8 cellular contexts compared by ENCODE assay signal in genomic region chr1:32716312-32717126, GRCh38. TPM values are rescaled to one million over a fixed set of nuclear protein-coding genes. Genes with fewer than 3 reads are reported as not detected.
DNase-seq lines count a peak whose midpoint lies in the region; ATAC-seq and TF ChIP-seq lines count a peak whose summit lies in the region.

No MANE protein-coding gene starts in this region.

- no peak for TF ChIP-seq CTCF in HCT116 (IDR thresholded peaks at IDR 0.05 in 2 of 3, conservative IDR thresholded peaks at IDR 0.05 in 1 of 3; ENCODE audit: borderline replicate concordance in 1 of 3, insufficient read depth in 1 of 3, low read depth in 2 of 3, low read length in 2 of 3)
- TF ChIP-seq CTCF in dorsolateral prefrontal cortex (IDR thresholded peaks at IDR 0.05 in 54 of 56, conservative IDR thresholded peaks at IDR 0.05 in 2 of 56; ENCODE audit: low read depth in 1 of 56, partially characterized antibody in 56 of 56) = no peak

- peak; percentile 39; the same call in 1 of the 2 replicates for TF ChIP-seq RAD21 in HCT116 (IDR thresholded peaks at IDR 0.05; ENCODE audit: low read depth)

- H3K36me3 ChIP-seq in HCT116 (ENCODE audit: control insufficient read depth in 1 of 2, insufficient read depth in 2 of 2, low read length in 2 of 2) = no peaks in the 10 kb centered on the region

- peak; percentile 91 for ATAC-seq in HCT116

- H3K9me2 ChIP-seq in HCT116 (ENCODE audit: insufficient read depth) = no peaks in the 10 kb centered on the region

- no peaks in the 10 kb centered on the region for H4K20me1 ChIP-seq in HCT116 (ENCODE audit: insufficient read depth)

- no TSS peak for BruUV-seq in HCT116 (replicated peaks; lab: Mats Ljungman, UMichigan)

- peaks cover 18 to 35% of the 10 kb centered on the region in 2 experiments for H3K4me1 ChIP-seq in HCT116 (ENCODE audit: control insufficient read depth in 1 of 2, insufficient read depth in 2 of 2, low read length in 2 of 2)

- H3K9me3 ChIP-seq in HCT116 (ENCODE audit: control insufficient read depth in 1 of 2, insufficient read depth in 1 of 2, low read depth in 1 of 2, low read length in 2 of 2) = no peaks in the 10 kb centered on the region

- peak overlapping the region; percentile 81 for H3K4me2 ChIP-seq in HCT116 (ENCODE audit: low read length)

- intact Hi-C loops in HCT116 (cut with micrococcal nuclease) = loop anchor here (5.0 kb wide), 1 partner anchor 46 kb away; no protein-coding TSS in a partner anchor
- intact Hi-C loops in dorsolateral prefrontal cortex (cut with DNase I) = no loop called here

- POLR2A ChIA-PET in HCT116 (lab: Charles Lee) = interaction anchor here (0.8 to 1.8 kb wide), 4 partner anchors 9 to 43 kb away, joined by 3 to 11 read pairs (median 4); no protein-coding TSS in a partner anchor

- RAD21 ChIA-PET in HCT116 (lab: Charles Lee; ENCODE audit: low non-redundant PET in 1 of 2, low total read pairs in 2 of 2, uncharacterized antibody in 2 of 2, unreplicated experiment in 2 of 2) = interaction anchor here in 1 of 2 experiments (0.6 kb wide), 1 partner anchor 46 kb away, joined by 5 read pairs; no protein-coding TSS in a partner anchor

- TF ChIP-seq POLR2A in HCT116 (IDR thresholded peaks at IDR 0.05; ENCODE audit: borderline replicate concordance, extremely low read depth, insufficient read depth, insufficient read length) = peak; percentile 83

- H3K27ac ChIP-seq in HCT116 (ENCODE audit: low read depth, low read length) (peak overlapping the region; percentile 53), dorsolateral prefrontal cortex (no peak overlapping the region)

- no peaks in the 10 kb centered on the region for H3K79me2 ChIP-seq in HCT116 (ENCODE audit: insufficient read depth, low read length)

- H3K4me3 ChIP-seq in HCT116 (replicated peaks in 1 of 2; ENCODE audit: low read depth in 1 of 2, low read length in 2 of 2) (peak overlapping the region; percentile 39 to 49), dorsolateral prefrontal cortex (no peak overlapping the region)

- CTCF ChIA-PET in HCT116 (lab: Charles Lee) = interaction anchor here (1.5 to 1.6 kb wide), 2 partner anchors 11 to 57 kb away, joined by 3 to 7 read pairs; no protein-coding TSS in a partner anchor

- H3K27me3 ChIP-seq in HCT116 (ENCODE audit: insufficient read depth, low read length) (no peaks in the 10 kb centered on the region), dorsolateral prefrontal cortex (no peaks in the 10 kb centered on the region)

- peak overlapping the region; percentile 45; the same call in 1 of the 2 replicates for H3K9ac ChIP-seq in HCT116 (ENCODE audit: low read length)

- H2AFZ ChIP-seq in HCT116 (ENCODE audit: low read depth, low read length, poor library complexity, severe bottlenecking) = no peak overlapping the region

- DNase-seq in COLO829 (ENCODE audit: low spot score) = peak; percentile 48
- DNase-seq in HCT116 (ENCODE audit: low read depth, low spot score) = peak; percentile 89
- DNase-seq in NCI-H2227 (lab: John Stamatoyannopoulos, UW; ENCODE audit: unreplicated experiment) = peak; percentile 81
- DNase-seq in activated CD4-positive, alpha-beta T cell treated with anti-CD3 and anti-CD28 coated beads for 48 hours = peak; percentile 79
- peak; percentile 49 for DNase-seq in glomerular visceral epithelial cell (ENCODE audit: extremely low spot score)
- DNase-seq in renal cortical epithelial cell (ENCODE audit: low read depth) = peak; percentile 80
- DNase-seq in dorsolateral prefrontal cortex = no peak
- no peak for DNase-seq in NCI-H524 treated with DMSO at 0.1 percent for 48 hours (lab: John Stamatoyannopoulos, UW)

TF ChIP-seq in HCT116, 20 proteins besides CTCF, POLR2A, EP300 and RAD21:
- TF ChIP-seq, protein P1, sequence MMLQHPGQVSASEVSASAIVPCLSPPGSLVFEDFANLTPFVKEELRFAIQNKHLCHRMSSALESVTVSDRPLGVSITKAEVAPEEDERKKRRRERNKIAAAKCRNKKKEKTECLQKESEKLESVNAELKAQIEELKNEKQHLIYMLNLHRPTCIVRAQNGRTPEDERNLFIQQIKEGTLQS (IDR thresholded peaks at IDR 0.05) = no peak
- TF ChIP-seq SRF (IDR thresholded peaks at IDR 0.05; ENCODE audit: low read depth) (no peak), ZNF274 (IDR thresholded peaks at IDR 0.05; ENCODE audit: low read depth, low read length) (no peak), EGR1 (IDR thresholded peaks at IDR 0.05; ENCODE audit: low read depth) (no peak), POLR2AphosphoS5 (IDR thresholded peaks at IDR 0.05; ENCODE audit: low read depth, low read length) (peak; percentile 97), ELF1 (IDR thresholded peaks at IDR 0.05; ENCODE audit: borderline replicate concordance, low read depth) (no peak), SP1 (IDR thresholded peaks at IDR 0.05; ENCODE audit: low read depth) (peak; percentile 86), FOSL1 (IDR thresholded peaks at IDR 0.05; ENCODE audit: low read depth) (no peak), EZH2 (IDR thresholded peaks at IDR 0.05) (no peak), ZFX (IDR thresholded peaks at IDR 0.05) (no peak), TCF7L2 (IDR thresholded peaks at IDR 0.05; ENCODE audit: borderline replicate concordance, extremely low read depth, insufficient read depth, insufficient read length) (no peak), YY1 (IDR thresholded peaks at IDR 0.05; ENCODE audit: extremely low read depth, insufficient replicate concordance, low read depth, low read length) (peak; percentile 40), JUND (IDR thresholded peaks at IDR 0.05) (no peak), EZH2phosphoT487 (IDR thresholded peaks at IDR 0.05; ENCODE audit: borderline replicate concordance) (no peak), SIN3A (IDR thresholded peaks at IDR 0.05; ENCODE audit: low read depth) (no peak), CEBPB (IDR thresholded peaks at IDR 0.05; ENCODE audit: low read depth) (peak; percentile 97), CBX3 (IDR thresholded peaks at IDR 0.05; ENCODE audit: low read depth) (peak; percentile 48)
- TF ChIP-seq, protein P2, sequence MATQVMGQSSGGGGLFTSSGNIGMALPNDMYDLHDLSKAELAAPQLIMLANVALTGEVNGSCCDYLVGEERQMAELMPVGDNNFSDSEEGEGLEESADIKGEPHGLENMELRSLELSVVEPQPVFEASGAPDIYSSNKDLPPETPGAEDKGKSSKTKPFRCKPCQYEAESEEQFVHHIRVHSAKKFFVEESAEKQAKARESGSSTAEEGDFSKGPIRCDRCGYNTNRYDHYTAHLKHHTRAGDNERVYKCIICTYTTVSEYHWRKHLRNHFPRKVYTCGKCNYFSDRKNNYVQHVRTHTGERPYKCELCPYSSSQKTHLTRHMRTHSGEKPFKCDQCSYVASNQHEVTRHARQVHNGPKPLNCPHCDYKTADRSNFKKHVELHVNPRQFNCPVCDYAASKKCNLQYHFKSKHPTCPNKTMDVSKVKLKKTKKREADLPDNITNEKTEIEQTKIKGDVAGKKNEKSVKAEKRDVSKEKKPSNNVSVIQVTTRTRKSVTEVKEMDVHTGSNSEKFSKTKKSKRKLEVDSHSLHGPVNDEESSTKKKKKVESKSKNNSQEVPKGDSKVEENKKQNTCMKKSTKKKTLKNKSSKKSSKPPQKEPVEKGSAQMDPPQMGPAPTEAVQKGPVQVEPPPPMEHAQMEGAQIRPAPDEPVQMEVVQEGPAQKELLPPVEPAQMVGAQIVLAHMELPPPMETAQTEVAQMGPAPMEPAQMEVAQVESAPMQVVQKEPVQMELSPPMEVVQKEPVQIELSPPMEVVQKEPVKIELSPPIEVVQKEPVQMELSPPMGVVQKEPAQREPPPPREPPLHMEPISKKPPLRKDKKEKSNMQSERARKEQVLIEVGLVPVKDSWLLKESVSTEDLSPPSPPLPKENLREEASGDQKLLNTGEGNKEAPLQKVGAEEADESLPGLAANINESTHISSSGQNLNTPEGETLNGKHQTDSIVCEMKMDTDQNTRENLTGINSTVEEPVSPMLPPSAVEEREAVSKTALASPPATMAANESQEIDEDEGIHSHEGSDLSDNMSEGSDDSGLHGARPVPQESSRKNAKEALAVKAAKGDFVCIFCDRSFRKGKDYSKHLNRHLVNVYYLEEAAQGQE (IDR thresholded peaks at IDR 0.05; ENCODE audit: low read depth) = no peak
- TF ChIP-seq, protein P3, sequence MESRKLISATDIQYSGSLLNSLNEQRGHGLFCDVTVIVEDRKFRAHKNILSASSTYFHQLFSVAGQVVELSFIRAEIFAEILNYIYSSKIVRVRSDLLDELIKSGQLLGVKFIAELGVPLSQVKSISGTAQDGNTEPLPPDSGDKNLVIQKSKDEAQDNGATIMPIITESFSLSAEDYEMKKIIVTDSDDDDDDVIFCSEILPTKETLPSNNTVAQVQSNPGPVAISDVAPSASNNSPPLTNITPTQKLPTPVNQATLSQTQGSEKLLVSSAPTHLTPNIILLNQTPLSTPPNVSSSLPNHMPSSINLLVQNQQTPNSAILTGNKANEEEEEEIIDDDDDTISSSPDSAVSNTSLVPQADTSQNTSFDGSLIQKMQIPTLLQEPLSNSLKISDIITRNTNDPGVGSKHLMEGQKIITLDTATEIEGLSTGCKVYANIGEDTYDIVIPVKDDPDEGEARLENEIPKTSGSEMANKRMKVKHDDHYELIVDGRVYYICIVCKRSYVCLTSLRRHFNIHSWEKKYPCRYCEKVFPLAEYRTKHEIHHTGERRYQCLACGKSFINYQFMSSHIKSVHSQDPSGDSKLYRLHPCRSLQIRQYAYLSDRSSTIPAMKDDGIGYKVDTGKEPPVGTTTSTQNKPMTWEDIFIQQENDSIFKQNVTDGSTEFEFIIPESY (IDR thresholded peaks at IDR 0.05; ENCODE audit: extremely low read depth, insufficient replicate concordance, low read length) = no peak
- TF ChIP-seq, protein P4, sequence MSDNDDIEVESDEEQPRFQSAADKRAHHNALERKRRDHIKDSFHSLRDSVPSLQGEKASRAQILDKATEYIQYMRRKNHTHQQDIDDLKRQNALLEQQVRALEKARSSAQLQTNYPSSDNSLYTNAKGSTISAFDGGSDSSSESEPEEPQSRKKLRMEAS (IDR thresholded peaks at IDR 0.05) = peak; percentile 59; the same call in 1 of the 2 replicates

RNA-seq across cellular contexts. Expression of gene SYNC, which starts 13.9 kb away (rescaled TPM):
- total RNA-seq in HCT116 (2021; ENCODE audit: unreplicated experiment) (1.3 TPM), renal cortical epithelial cell (53.7 and 68.7 TPM in 2 replicates), dorsolateral prefrontal cortex (1 to 10 TPM; 2.0 to 9.9 (median 5.5) TPM)
- polyA plus RNA-seq in HCT116 (2012) = 0.87 and 1.5 TPM in 2 replicates

Comparison
In these comparisons a context has a peak if more than half of its experiments do, and no peak if none do; other contexts are left out.
1. DNase-seq: peak in COLO829 (single experiment), HCT116 (single experiment), NCI-H2227 (single experiment), activated CD4-positive, alpha-beta T cell treated with anti-CD3 and anti-CD28 coated beads for 48 hours (single experiment), glomerular visceral epithelial cell (single experiment) and renal cortical epithelial cell (single experiment); none in dorsolateral prefrontal cortex (0 of 10) and NCI-H524 treated with DMSO at 0.1 percent for 48 hours (single experiment).
2. H3K4me3 ChIP-seq: peak in HCT116 (2 of 2); none in dorsolateral prefrontal cortex (0 of 59).